Comparison of ENCODE assay signal across 8 cellular contexts in genomic region chr9:109012009-109012875, GRCh38. TPM values are rescaled to one million over a fixed set of nuclear protein-coding genes. Genes with fewer than 3 reads are reported as not detected.
A peak's percentile ranks its signal among the peaks of the same experiment; 100 is the strongest.
DNase-seq lines count a peak whose midpoint lies in the region; ATAC-seq and TF ChIP-seq lines count a peak whose summit lies in the region.

No MANE protein-coding gene starts in this region.

- peaks cover 32% of the 10 kb centered on the region for H3K4me1 Mint-ChIP-seq in activated naive CD8-positive, alpha-beta T cell treated with anti-CD3 and anti-CD28 coated beads for 36 hours

- CTCF ChIA-PET in RWPE1 (lab: Yijun Ruan, JAX), result interaction anchor here (0.5 to 0.6 kb wide), 4 partner anchors 20 to 431 kb away, joined by 3 to 5 read pairs (median 4); no protein-coding TSS in a partner anchor

- H3K27me3 Mint-ChIP-seq in activated naive CD8-positive, alpha-beta T cell treated with anti-CD3 and anti-CD28 coated beads for 36 hours, result peaks cover 4% of the 10 kb centered on the region

- 0 out of 22 replicates have a peak, but pooled peaks cover 0 to under 1% (median 0%) of the 10 kb centered on the region in 11 experiments for H3K9me3 ChIP-seq in BLaER1 treated with 17β-estradiol and CSF1 and Interleukin-3, amounts not matched to agents 10 nM and 100 nM (replicated peaks in 1 of 11)
- H3K9me3 ChIP-seq in osteoblast (ENCODE audit: low read depth, low read length) (no peaks in the 10 kb centered on the region), upper lobe of left lung (no peaks in the 10 kb centered on the region)

- POLR2A ChIA-PET in RWPE1 (lab: Yijun Ruan, JAX; ENCODE audit: low non-redundant PET), result no interaction called here

- peak overlapping the region; percentile 79 to 100 (median 97) for H3K4me2 ChIP-seq in BLaER1 treated with 17β-estradiol and CSF1 and Interleukin-3, amounts not matched to agents 10 nM and 100 nM
- H3K4me2 ChIP-seq in osteoblast (ENCODE audit: insufficient read depth, low read length), result peak overlapping the region; percentile 87

- intact Hi-C loops in head of caudate nucleus (cut with DNase I), result loop anchor here (5.0 to 10.0 kb wide), 2 partner anchors 77 to 105 kb away; partner anchors contain the start of genes ABITRAM, ELP1 and TMEM245

- peaks cover 3% of the 10 kb centered on the region for H3K36me3 Mint-ChIP-seq in activated naive CD8-positive, alpha-beta T cell treated with anti-CD3 and anti-CD28 coated beads for 36 hours

- H2AFZ ChIP-seq in osteoblast (ENCODE audit: low read length), result peak overlapping the region; percentile 42

- H3K27ac ChIP-seq in BLaER1 treated with 17β-estradiol and CSF1 and Interleukin-3, amounts not matched to agents 10 nM and 100 nM, result peak overlapping the region; percentile 6 to 89 (median 85); a peak in 20 of 22 replicates
- H3K27ac ChIP-seq in RWPE1, result peak overlapping the region; percentile 99
- peak overlapping the region; percentile 82 for H3K27ac ChIP-seq in osteoblast (ENCODE audit: low read depth, low read length)
- peak overlapping the region; percentile 86 to 98 (median 92) for H3K27ac ChIP-seq in upper lobe of left lung

- H3K4me1 ChIP-seq in BLaER1 treated with 17β-estradiol and CSF1 and Interleukin-3, amounts not matched to agents 10 nM and 100 nM, result peaks cover 46 to 62% (median 59%) of the 10 kb centered on the region in 10 experiments
- H3K4me1 ChIP-seq in osteoblast (ENCODE audit: insufficient read depth, low read length) (peaks cover 34% of the 10 kb centered on the region), upper lobe of left lung (peaks cover 24 to 50% (median 32%) of the 10 kb centered on the region in 4 donors)

- H4K20me1 ChIP-seq in BLaER1 treated with 17β-estradiol and CSF1 and Interleukin-3, amounts not matched to agents 10 nM and 100 nM, result peaks cover 0 to 25% (median 3%) of the 10 kb centered on the region in 11 experiments; a peak in 5 of 22 replicates
- H4K20me1 ChIP-seq in osteoblast (ENCODE audit: insufficient read depth, low read length), result peaks cover 30% of the 10 kb centered on the region

- DNase-seq in RWPE1 (ENCODE audit: low spot score) (peak; percentile 97), head of caudate nucleus (peak; percentile 23 to 92 (median 72)), osteoblast (ENCODE audit: insufficient read length, low spot score, missing footprints) (peak; percentile 84), upper lobe of left lung (peak in 1 of 2 donors; percentile 74)
- peak; percentile 61 for DNase-seq in activated naive CD8-positive, alpha-beta T cell treated with anti-CD3 and anti-CD28 coated beads for 36 hours

- no peaks in the 10 kb centered on the region for H3K9me3 Mint-ChIP-seq in activated naive CD8-positive, alpha-beta T cell treated with anti-CD3 and anti-CD28 coated beads for 36 hours

- TF ChIP-seq CTCF in RWPE1 (conservative IDR thresholded peaks at IDR 0.05; ENCODE audit: low read depth), result no peak
- no peak for TF ChIP-seq CTCF in osteoblast (IDR thresholded peaks at IDR 0.05; ENCODE audit: extremely low read depth, low read depth, low read length)
- no peak for TF ChIP-seq CTCF in upper lobe of left lung (IDR thresholded peaks at IDR 0.05)

- peak overlapping the region; percentile 86 for H3K4me3 Mint-ChIP-seq in activated naive CD8-positive, alpha-beta T cell treated with anti-CD3 and anti-CD28 coated beads for 36 hours

- 0 out of 22 replicates have a peak, but pooled peaks cover 0 to 8% (median 0%) of the 10 kb centered on the region in 11 experiments for H3K27me3 ChIP-seq in BLaER1 treated with 17β-estradiol and CSF1 and Interleukin-3, amounts not matched to agents 10 nM and 100 nM
- H3K27me3 ChIP-seq in osteoblast (ENCODE audit: insufficient read depth, low read length) (no peaks in the 10 kb centered on the region), upper lobe of left lung (no peaks in the 10 kb centered on the region)

- 3 to 4% methylated on average over 25 to 26 of the region's 29 CpGs for WGBS in upper lobe of left lung, 2 donors

- H3K27ac Mint-ChIP-seq in activated naive CD8-positive, alpha-beta T cell treated with anti-CD3 and anti-CD28 coated beads for 36 hours, result peak overlapping the region; percentile 85

- H3K36me3 ChIP-seq in BLaER1 treated with 17β-estradiol and CSF1 and Interleukin-3, amounts not matched to agents 10 nM and 100 nM, result peaks cover 0 to 20% (median 0%) of the 10 kb centered on the region in 11 experiments; a peak in 4 of 22 replicates
- no peaks in the 10 kb centered on the region for H3K36me3 ChIP-seq in osteoblast (ENCODE audit: insufficient read depth, low read length)
- no peaks in the 10 kb centered on the region for H3K36me3 ChIP-seq in upper lobe of left lung

- peak overlapping the region; percentile 82 to 96 (median 91) for H3K9ac ChIP-seq in BLaER1 treated with 17β-estradiol and CSF1 and Interleukin-3, amounts not matched to agents 10 nM and 100 nM

- peaks cover 43% of the 10 kb centered on the region for H3K79me2 ChIP-seq in osteoblast (ENCODE audit: insufficient read depth, low read length)

- ATAC-seq in GM19397 (IDR thresholded peaks at IDR 0.05; ENCODE audit: unreplicated experiment) (peak; percentile 17), HG03575 (IDR thresholded peaks at IDR 0.05; ENCODE audit: extremely low read depth, insufficient number of reproducible peaks, low FRiP score, unreplicated experiment) (peak; percentile 35), upper lobe of left lung (ENCODE audit: low FRiP score in 2 of 2) (peak; percentile 45 to 72)

- peak overlapping the region; percentile 80 to 95 (median 90) for H3K4me3 ChIP-seq in BLaER1 treated with 17β-estradiol and CSF1 and Interleukin-3, amounts not matched to agents 10 nM and 100 nM
- H3K4me3 ChIP-seq in osteoblast (ENCODE audit: insufficient read depth, low read length) (peak overlapping the region; percentile 84), upper lobe of left lung (peak overlapping the region; percentile 71 to 91 (median 75))

- no peak for TF ChIP-seq POLR2A in upper lobe of left lung (IDR thresholded peaks at IDR 0.05)

- no peak for TF ChIP-seq EP300 in upper lobe of left lung (IDR thresholded peaks at IDR 0.05)

RNA-seq across cellular contexts. Expression of gene CTNNAL1, which starts 1.1 kb away (rescaled TPM):
- total RNA-seq in activated naive CD8-positive, alpha-beta T cell treated with anti-CD3 and anti-CD28 coated beads for 36 hours, result 10 to 100 TPM; 20.9 to 22.4 TPM
- 99.0 and 118 TPM in 2 replicates for total RNA-seq in osteoblast
- 10 to 100 TPM; 10.5 to 59.6 (median 25.9) TPM for total RNA-seq in upper lobe of left lung
